ENCODE assay signal across 8 cellular contexts in genomic region chr17:48047113-48047740, GRCh38. TPM values are rescaled to one million over a fixed set of nuclear protein-coding genes. Genes with fewer than 3 reads are reported as not detected.
DNase-seq lines count a peak whose midpoint lies in the region; ATAC-seq and TF ChIP-seq lines count a peak whose summit lies in the region.

No MANE protein-coding gene starts in this region.

- intact Hi-C loops in left cardiac atrium (cut with DNase I), result no loop called here
- intact Hi-C loops in activated T-helper 1 cell treated with anti-CD3 and anti-CD28 coated beads, Interleukin-12 subunit alpha, Interleukin-12 subunit beta, Interleukin-2, Interleukin-4 antibody, amounts not matched to agents 30 ng/mL and 10 ng/mL and 1 ng/mL, durations not matched to agents 14 hours and 24 hours and 36 hours (cut with micrococcal nuclease), result no loop called here

- peak overlapping the region; percentile 100 for H3K27ac Mint-ChIP-seq in activated T-helper 1 cell treated with anti-CD3 and anti-CD28 coated beads, Interleukin-12 subunit alpha, Interleukin-12 subunit beta, Interleukin-2, Interleukin-4 antibody, amounts not matched to agents 30 ng/mL and 10 ng/mL and 1 ng/mL, durations not matched to agents 14 hours and 24 hours and 36 hours
- H3K27ac Mint-ChIP-seq in stimulated activated naive CD8-positive, alpha-beta T cell treated with anti-CD3 and anti-CD28 coated beads, Interleukin-15, amount 100 ng/mL, for 72 hours, result peak overlapping the region; percentile 98 to 100

- H3K36me3 Mint-ChIP-seq in activated T-helper 1 cell treated with anti-CD3 and anti-CD28 coated beads, Interleukin-12 subunit alpha, Interleukin-12 subunit beta, Interleukin-2, Interleukin-4 antibody, amounts not matched to agents 30 ng/mL and 10 ng/mL and 1 ng/mL, durations not matched to agents 14 hours and 24 hours and 36 hours (ENCODE audit: low read depth), result peaks cover 28% of the 10 kb centered on the region

- H3K27me3 Mint-ChIP-seq in activated T-helper 1 cell treated with anti-CD3 and anti-CD28 coated beads, Interleukin-12 subunit alpha, Interleukin-12 subunit beta, Interleukin-2, Interleukin-4 antibody, amounts not matched to agents 30 ng/mL and 10 ng/mL and 1 ng/mL, durations not matched to agents 14 hours and 24 hours and 36 hours (ENCODE audit: insufficient read depth), result peaks cover 1% of the 10 kb centered on the region
- no peaks in the 10 kb centered on the region for H3K27me3 Mint-ChIP-seq in stimulated activated naive CD8-positive, alpha-beta T cell treated with anti-CD3 and anti-CD28 coated beads, Interleukin-15, amount 100 ng/mL, for 72 hours

- H3K9me3 ChIP-seq in cardiac muscle cell (ENCODE audit: low read depth) (no peaks in the 10 kb centered on the region), iPS-20b (ENCODE audit: insufficient read depth, low read depth, low read length) (no peaks in the 10 kb centered on the region)

- H3K4me1 ChIP-seq in cardiac muscle cell (ENCODE audit: low read depth), result peaks cover 35% of the 10 kb centered on the region
- H3K4me1 ChIP-seq in iPS-20b (ENCODE audit: insufficient read depth, low read length), result peaks cover 29% of the 10 kb centered on the region

- H3K27me3 ChIP-seq in cardiac muscle cell, result no peaks in the 10 kb centered on the region
- no peaks in the 10 kb centered on the region for H3K27me3 ChIP-seq in iPS-20b (ENCODE audit: insufficient read depth, low read length)

- H3K9ac ChIP-seq in iPS-20b (ENCODE audit: low read depth, low read length), result peak overlapping the region; percentile 91

- ATAC-seq in left cardiac atrium, result no peak
- ATAC-seq in stimulated activated naive CD8-positive, alpha-beta T cell treated with anti-CD3 and anti-CD28 coated beads, Interleukin-15, amount 100 ng/mL, for 72 hours, result no peak
- ATAC-seq in HG02759 (IDR thresholded peaks at IDR 0.05; ENCODE audit: unreplicated experiment), result no peak

- DNase-seq in cardiac muscle cell (ENCODE audit: low read depth in 1 of 2, low spot score in 1 of 2) (no peak), left cardiac atrium (no peak), HEK293T (ENCODE audit: extremely low spot score) (no peak), DMS153 (lab: John Stamatoyannopoulos, UW) (no peak)
- no peak for DNase-seq in activated T-helper 1 cell treated with anti-CD3 and anti-CD28 coated beads, Interleukin-12 subunit alpha, Interleukin-12 subunit beta, Interleukin-2, Interleukin-4 antibody, amounts not matched to agents 30 ng/mL and 10 ng/mL and 1 ng/mL, durations not matched to agents 14 hours and 24 hours and 36 hours (ENCODE audit: low spot score)
- DNase-seq in stimulated activated naive CD8-positive, alpha-beta T cell treated with anti-CD3 and anti-CD28 coated beads, Interleukin-15, amount 100 ng/mL, for 72 hours, result no peak

- no peak for TF ChIP-seq CTCF in cardiac muscle cell (IDR thresholded peaks at IDR 0.05; ENCODE audit: low read depth, low read length)

- POLR2A ChIA-PET in HEK293T (lab: Yijun Ruan, JAX), result interaction anchor here (0.7 to 8.9 kb wide), 12 partner anchors 11 to 204 kb away, joined by 3 to 121 read pairs (median 15); partner anchors contain the start of genes SNX11 and SP2

- H3K36me3 ChIP-seq in cardiac muscle cell (peaks cover 5% of the 10 kb centered on the region), iPS-20b (ENCODE audit: insufficient read depth, low read depth, low read length) (peaks cover 20% of the 10 kb centered on the region)

- CTCF ChIA-PET in HEK293T (lab: Yijun Ruan, JAX), result interaction anchor here (0.7 kb wide), 2 partner anchors 16 to 33 kb away, joined by 3 read pairs; no protein-coding TSS in a partner anchor

- peak overlapping the region; percentile 99 for H3K4me3 Mint-ChIP-seq in activated T-helper 1 cell treated with anti-CD3 and anti-CD28 coated beads, Interleukin-12 subunit alpha, Interleukin-12 subunit beta, Interleukin-2, Interleukin-4 antibody, amounts not matched to agents 30 ng/mL and 10 ng/mL and 1 ng/mL, durations not matched to agents 14 hours and 24 hours and 36 hours
- H3K4me3 Mint-ChIP-seq in stimulated activated naive CD8-positive, alpha-beta T cell treated with anti-CD3 and anti-CD28 coated beads, Interleukin-15, amount 100 ng/mL, for 72 hours, result peak overlapping the region; percentile 86 to 95

- H3K27ac ChIP-seq in cardiac muscle cell, result peak overlapping the region; percentile 95
- H3K27ac ChIP-seq in iPS-20b (ENCODE audit: low read length), result peak overlapping the region; percentile 59

- H3K4me3 ChIP-seq in cardiac muscle cell (peak overlapping the region; percentile 49), iPS-20b (ENCODE audit: low read length) (peak overlapping the region; percentile 86)

- no peaks in the 10 kb centered on the region for H3K9me3 Mint-ChIP-seq in activated T-helper 1 cell treated with anti-CD3 and anti-CD28 coated beads, Interleukin-12 subunit alpha, Interleukin-12 subunit beta, Interleukin-2, Interleukin-4 antibody, amounts not matched to agents 30 ng/mL and 10 ng/mL and 1 ng/mL, durations not matched to agents 14 hours and 24 hours and 36 hours
- H3K9me3 Mint-ChIP-seq in stimulated activated naive CD8-positive, alpha-beta T cell treated with anti-CD3 and anti-CD28 coated beads, Interleukin-15, amount 100 ng/mL, for 72 hours, result no peaks in the 10 kb centered on the region

- H3K4me1 Mint-ChIP-seq in activated T-helper 1 cell treated with anti-CD3 and anti-CD28 coated beads, Interleukin-12 subunit alpha, Interleukin-12 subunit beta, Interleukin-2, Interleukin-4 antibody, amounts not matched to agents 30 ng/mL and 10 ng/mL and 1 ng/mL, durations not matched to agents 14 hours and 24 hours and 36 hours (ENCODE audit: low read depth), result peaks cover 63% of the 10 kb centered on the region
- peaks cover 61% of the 10 kb centered on the region for H3K4me1 Mint-ChIP-seq in stimulated activated naive CD8-positive, alpha-beta T cell treated with anti-CD3 and anti-CD28 coated beads, Interleukin-15, amount 100 ng/mL, for 72 hours

TF ChIP-seq in HEK293T, 16 proteins besides CTCF, POLR2A, EP300 and RAD21:
- TF ChIP-seq ELF4 (IDR thresholded peaks at IDR 0.05) (no peak), FOXK2 (IDR thresholded peaks at IDR 0.05) (no peak), L3MBTL2 (conservative IDR thresholded peaks at IDR 0.05) (no peak), SP1 (IDR thresholded peaks at IDR 0.05) (no peak), FOXM1 (IDR thresholded peaks at IDR 0.05; ENCODE audit: borderline replicate concordance) (no peak), TARDBP (IDR thresholded peaks at IDR 0.05) (no peak), LEF1 (IDR thresholded peaks at IDR 0.05; ENCODE audit: borderline replicate concordance) (no peak), SUZ12 (IDR thresholded peaks at IDR 0.05) (no peak), CTBP1 (IDR thresholded peaks at IDR 0.05; ENCODE audit: borderline replicate concordance) (no peak), FOXA1 (IDR thresholded peaks at IDR 0.05) (no peak), NFRKB (IDR thresholded peaks at IDR 0.05) (no peak), ZNF384 (IDR thresholded peaks at IDR 0.05) (no peak), PKNOX1 (IDR thresholded peaks at IDR 0.05) (no peak), HDGF (IDR thresholded peaks at IDR 0.05; ENCODE audit: borderline replicate concordance) (no peak), BHLHE40 (IDR thresholded peaks at IDR 0.05; ENCODE audit: borderline replicate concordance) (no peak), ARNT (IDR thresholded peaks at IDR 0.05) (no peak)

RNA-seq across cellular contexts. Expression of gene NFE2L1, which starts 0.9 kb away (rescaled TPM):
- total RNA-seq in cardiac muscle cell (96.4 and 122 TPM in 2 replicates), left cardiac atrium (100 to 1,000 TPM; 527 to 675 TPM)
- 56.0 and 56.7 TPM in 2 replicates for polyA plus RNA-seq in cardiac muscle cell
- 86.6 and 92.0 TPM in 2 replicates for total RNA-seq in activated T-helper 1 cell treated with anti-CD3 and anti-CD28 coated beads, Interleukin-12 subunit alpha, Interleukin-12 subunit beta, Interleukin-2, Interleukin-4 antibody, amounts not matched to agents 30 ng/mL and 10 ng/mL and 1 ng/mL, durations not matched to agents 14 hours and 24 hours and 36 hours

RNA-seq across cellular contexts. Expression of gene COPZ2, which starts 9.6 kb away (rescaled TPM):
- total RNA-seq in cardiac muscle cell (10.8 and 14.4 TPM in 2 replicates), left cardiac atrium (10 to 100 TPM; 50.5 to 54.0 TPM)
- polyA plus RNA-seq in cardiac muscle cell, result 23.5 and 36.1 TPM in 2 replicates
- 3.4 and 5.8 TPM in 2 replicates for total RNA-seq in activated T-helper 1 cell treated with anti-CD3 and anti-CD28 coated beads, Interleukin-12 subunit alpha, Interleukin-12 subunit beta, Interleukin-2, Interleukin-4 antibody, amounts not matched to agents 30 ng/mL and 10 ng/mL and 1 ng/mL, durations not matched to agents 14 hours and 24 hours and 36 hours

RNA-seq across cellular contexts. Expression of gene CBX1, which starts 54.1 kb away (rescaled TPM):
- 62.9 and 102 TPM in 2 replicates for total RNA-seq in cardiac muscle cell
- 35.9 and 38.3 TPM in 2 replicates for polyA plus RNA-seq in cardiac muscle cell
- 10 to 100 TPM; 29.2 to 35.6 TPM for total RNA-seq in left cardiac atrium
- total RNA-seq in activated T-helper 1 cell treated with anti-CD3 and anti-CD28 coated beads, Interleukin-12 subunit alpha, Interleukin-12 subunit beta, Interleukin-2, Interleukin-4 antibody, amounts not matched to agents 30 ng/mL and 10 ng/mL and 1 ng/mL, durations not matched to agents 14 hours and 24 hours and 36 hours, result 61.1 and 62.4 TPM in 2 replicates
